Comparison of ENCODE assay signal across 18 cellular contexts in the genomic region with DNA sequence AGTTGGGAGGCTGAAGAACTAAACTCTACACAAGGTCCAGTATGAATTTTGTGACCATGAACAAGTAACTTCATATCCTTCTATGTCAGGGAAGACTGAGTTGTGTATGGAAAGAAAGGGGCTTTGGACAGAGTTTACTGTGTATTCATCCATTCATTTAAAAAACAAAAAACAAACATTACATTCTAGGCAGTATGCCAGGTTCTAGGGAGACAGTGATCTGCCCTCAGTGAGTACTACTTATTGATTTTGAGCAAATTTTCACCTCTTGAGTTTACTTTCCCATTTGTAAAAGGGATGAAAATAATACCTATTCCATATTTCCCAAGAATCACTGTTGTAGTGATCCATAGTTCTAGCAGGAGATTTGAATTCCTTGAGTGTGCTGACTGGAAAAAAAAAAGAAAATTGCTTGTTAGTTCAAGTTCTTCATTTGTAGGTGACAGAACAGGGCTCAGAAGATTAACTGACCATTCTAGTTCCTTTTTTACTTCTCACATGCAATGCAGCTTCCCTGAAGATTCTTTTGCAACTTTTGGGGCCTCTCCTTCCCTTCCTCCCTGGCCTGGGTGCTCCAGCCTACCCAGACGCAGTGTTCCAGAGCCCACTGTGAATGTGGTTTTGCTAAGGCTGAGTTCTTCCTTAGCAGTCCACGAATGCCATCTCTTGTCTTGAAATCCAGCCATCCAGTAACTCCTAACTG. TPM values are rescaled to one million over a fixed set of nuclear protein-coding genes. Genes with fewer than 3 reads are reported as not detected.
DNase-seq lines count a peak whose midpoint lies in the region; ATAC-seq and TF ChIP-seq lines count a peak whose summit lies in the region.
"Had no signal": no experiment of that assay in that cellular context is flagged by ENCODE, and none has a peak within 500 bp of the region (broad histone marks: within the 10 kb centered on the region; RNA-seq: fewer than 3 reads in every experiment).

No MANE protein-coding gene starts in this region.

- H3K4me3 ChIP-seq in Loucy (ENCODE audit: low read length, poor library complexity, severe bottlenecking) (no peak overlapping the region), OCI-LY7 (ENCODE audit: low read depth, low read length, poor library complexity, severe bottlenecking) (no peak overlapping the region)
- H3K4me3 ChIP-seq: colonic mucosa had no signal

- H3K4me2 ChIP-seq in Loucy (ENCODE audit: low read depth, low read length, poor library complexity, severe bottlenecking) (no peak overlapping the region), OCI-LY7 (ENCODE audit: low read length) (no peak overlapping the region)

- H3K36me3 ChIP-seq in Loucy (ENCODE audit: insufficient read depth, low read length) (no peaks in the 10 kb centered on the region), OCI-LY7 (ENCODE audit: insufficient read depth, low read length) (no peaks in the 10 kb centered on the region)
- H3K36me3 ChIP-seq: colonic mucosa had no signal

- peak overlapping the region; percentile 96 to 99 (median 99) for H3K27ac Mint-ChIP-seq in CD14-positive monocyte
- H3K27ac Mint-ChIP-seq: activated CD4-positive, alpha-beta memory T cell treated with anti-CD3 and anti-CD28 coated beads for 36 hours; T-helper 17 cell had no signal

- no peak for TF ChIP-seq CTCF in CD14-positive monocyte (IDR thresholded peaks at IDR 0.05)
- no peak for TF ChIP-seq CTCF in Loucy (conservative IDR thresholded peaks at IDR 0.05; ENCODE audit: low read length)
- TF ChIP-seq CTCF in OCI-LY7 (conservative IDR thresholded peaks at IDR 0.05; ENCODE audit: low read length): no peak

- no peaks in the 10 kb centered on the region for H3K27me3 ChIP-seq in Loucy (ENCODE audit: insufficient read depth, low read length, poor library complexity, severe bottlenecking)
- H3K27me3 ChIP-seq: colonic mucosa had no signal

- H3K4me1 Mint-ChIP-seq in CD14-positive monocyte: peaks cover 59% of the 10 kb centered on the region

- H4K20me1 ChIP-seq in Loucy (ENCODE audit: insufficient read depth, low read length, poor library complexity, severe bottlenecking) (peaks cover 16% of the 10 kb centered on the region), OCI-LY7 (ENCODE audit: insufficient read depth, low read length) (no peaks in the 10 kb centered on the region)

- H3K9me3 Mint-ChIP-seq in CD14-positive monocyte: peaks cover 0 to 6% (median 0%) of the 10 kb centered on the region in 7 donors
- H3K9me3 Mint-ChIP-seq: activated CD4-positive, alpha-beta memory T cell treated with anti-CD3 and anti-CD28 coated beads for 36 hours had no signal

- no peak overlapping the region for H3K27ac ChIP-seq in OCI-LY7 (ENCODE audit: low read depth, low read length, poor library complexity, severe bottlenecking)
- H3K27ac ChIP-seq: colonic mucosa, epithelial cell of prostate, parathyroid adenoma had no signal

- no peak for ATAC-seq in GM19023 (IDR thresholded peaks at IDR 0.05; ENCODE audit: unreplicated experiment)
- no peak for ATAC-seq in GM18502 (IDR thresholded peaks at IDR 0.05; ENCODE audit: poor library complexity, unreplicated experiment)
- ATAC-seq: T-helper 17 cell had no signal

- no peaks in the 10 kb centered on the region for H3K9me2 ChIP-seq in Loucy (replicated peaks; ENCODE audit: low read depth, low read length)
- H3K9me2 ChIP-seq in OCI-LY7 (ENCODE audit: insufficient read depth, low read length): no peaks in the 10 kb centered on the region

- H3K4me1 ChIP-seq in Loucy (ENCODE audit: insufficient read depth, low read length, poor library complexity, severe bottlenecking): peaks cover 16% of the 10 kb centered on the region
- peaks cover 21% of the 10 kb centered on the region for H3K4me1 ChIP-seq in OCI-LY7 (ENCODE audit: insufficient read depth, low read length, poor library complexity, severe bottlenecking)

- DNase-seq in CD14-positive monocyte (ENCODE audit: low spot score): no peak
- peak; percentile 88 for DNase-seq in SIG-M5 treated with dmso at 0.1 percent for 504 hours (lab: John Stamatoyannopoulos, UW; ENCODE audit: unreplicated experiment)
- peak; percentile 58 for DNase-seq in medulla oblongata (ENCODE audit: extremely low spot score)
- no peak for DNase-seq in OCI-LY7 (ENCODE audit: low spot score)
- DNase-seq in hepatic stellate cell (ENCODE audit: low spot score): no peak
- DNase-seq: activated CD4-positive, alpha-beta memory T cell treated with anti-CD3 and anti-CD28 coated beads for 36 hours; colonic mucosa; DND-41; islet precursor cell; NCI-H1048; NCI-H226; RPMI8226; T-helper 17 cell had no signal

- H3K36me3 Mint-ChIP-seq in CD14-positive monocyte: peaks cover 7% of the 10 kb centered on the region in 2 donors

- CTCF ChIA-PET in OCI-LY7 (lab: Charles Lee; ENCODE audit: unreplicated experiment): no interaction called here

- H3K9ac ChIP-seq in Loucy (ENCODE audit: low read depth, low read length, poor library complexity, severe bottlenecking): no peak overlapping the region
- H3K9ac ChIP-seq: parathyroid adenoma had no signal

- H2AFZ ChIP-seq in Loucy (ENCODE audit: low read length) (peak overlapping the region; percentile 40; the same call in 1 of the 2 replicates), OCI-LY7 (ENCODE audit: low read length) (no peak overlapping the region)
- H2AFZ ChIP-seq: parathyroid adenoma had no signal

- intact Hi-C loops in CD14-positive monocyte (cut with micrococcal nuclease) (no loop called here), OCI-LY7 (cut with micrococcal nuclease; ENCODE audit: unreplicated experiment) (no loop called here)

- H3K79me2 ChIP-seq in Loucy (ENCODE audit: insufficient read depth, low read length): peaks cover 23% of the 10 kb centered on the region
- H3K79me2 ChIP-seq in OCI-LY7 (ENCODE audit: insufficient read depth, low read depth, low read length): peaks cover 21% of the 10 kb centered on the region; the same call in 1 of the 2 replicates

- H3K9me3 ChIP-seq in Loucy (ENCODE audit: insufficient read depth, low read depth, low read length): no peaks in the 10 kb centered on the region
- no peaks in the 10 kb centered on the region for H3K9me3 ChIP-seq in OCI-LY7 (ENCODE audit: low read length)
- H3K9me3 ChIP-seq: colonic mucosa had no signal

- H3F3A ChIP-seq in Loucy (ENCODE audit: low read depth): no peaks in the 10 kb centered on the region

- peaks cover 0 to 2% (median 0%) of the 10 kb centered on the region in 3 donors for H3K27me3 Mint-ChIP-seq in CD14-positive monocyte (ENCODE audit: low read depth in 3 of 3)

- POLR2A ChIA-PET in OCI-LY7 (lab: Charles Lee): no interaction called here

- BruUV-seq in OCI-LY7 (replicated peaks; lab: Mats Ljungman, UMichigan): no TSS peak

- peak overlapping the region; percentile 42 to 74 for H3K4me3 Mint-ChIP-seq in CD14-positive monocyte
- H3K4me3 Mint-ChIP-seq: activated CD4-positive, alpha-beta memory T cell treated with anti-CD3 and anti-CD28 coated beads for 36 hours; T-helper 17 cell had no signal

RNA-seq across cellular contexts. Expression of gene GAPVD1, which starts 2.6 kb away (rescaled TPM):
- 10 to 100 TPM; 30.5 to 49.2 TPM for polyA plus RNA-seq in CD14-positive monocyte
- 29.6 and 36.0 TPM in 2 replicates for total RNA-seq in OCI-LY7 (2014; rRNA removed; shearing (Covaris generic))
- 41.1 and 44.5 TPM in 2 replicates for total RNA-seq in OCI-LY7 (2022)

RNA-seq across cellular contexts. Expression of gene HSPA5, which starts 17.8 kb away (rescaled TPM):
- polyA plus RNA-seq in CD14-positive monocyte: 100 to 1,000 TPM; 105 to 156 TPM
- total RNA-seq in OCI-LY7 (2014; rRNA removed; shearing (Covaris generic)): 49.0 and 52.1 TPM in 2 replicates
- total RNA-seq in OCI-LY7 (2022): 115 and 150 TPM in 2 replicates

RNA-seq across cellular contexts. Expression of gene RABEPK, which starts 58.6 kb away (rescaled TPM):
- polyA plus RNA-seq in CD14-positive monocyte: 10 to 100 TPM; 17.5 to 18.5 TPM
- 16.2 and 27.0 TPM in 2 replicates for total RNA-seq in OCI-LY7 (2014; rRNA removed; shearing (Covaris generic))
- total RNA-seq in OCI-LY7 (2022): 22.9 and 23.9 TPM in 2 replicates

Comparison
In these comparisons a context has a peak if more than half of its experiments do, and no peak if none do; other contexts are left out.
1. DNase-seq: peak in SIG-M5 treated with dmso at 0.1 percent for 504 hours (single experiment) and medulla oblongata (single experiment); none in CD14-positive monocyte (single experiment), OCI-LY7 (single experiment) and hepatic stellate cell (single experiment).